In the genomic region with DNA sequence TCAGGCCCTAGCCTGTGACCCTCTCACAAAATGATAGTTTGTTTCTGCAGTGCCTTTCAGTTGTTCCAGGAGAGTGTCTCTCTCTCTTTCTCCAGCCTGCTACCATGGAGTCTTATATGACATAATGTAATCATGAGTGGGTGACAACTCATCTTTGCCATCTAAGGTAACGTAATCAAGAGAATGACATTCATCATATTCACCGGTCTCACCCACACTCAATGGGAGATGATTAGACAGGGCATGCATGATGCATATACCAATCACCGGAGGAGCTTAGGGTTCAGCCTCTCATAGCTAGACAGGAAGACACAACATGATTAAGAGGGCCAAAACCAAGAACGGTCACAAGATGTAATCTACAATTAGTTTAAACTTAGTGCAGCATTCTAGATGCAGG, we compare ENCODE assay signal across 19 cellular contexts.
DNase-seq lines count a peak whose midpoint lies in the region; ATAC-seq, FAIRE-seq and TF ChIP-seq lines count a peak whose summit lies in the region.
"Had no signal": no experiment of that assay in that cellular context is flagged by ENCODE, and none has a peak within 500 bp of the region (broad histone marks: within the 10 kb centered on the region; RNA-seq: fewer than 3 reads in every experiment).

No MANE protein-coding gene starts in this region.

- H3K27me3 ChIP-seq in RWPE2 (ENCODE audit: insufficient read depth, poor library complexity, severe bottlenecking): no peaks in the 10 kb centered on the region
- H3K27me3 ChIP-seq: cardiac muscle cell, thyroid gland had no signal

- FAIRE-seq in kidney (lab: Jason Lieb, UNC): no peak
- FAIRE-seq: GM12878, small intestine had no signal

- TF ChIP-seq CTCF in RWPE2 (IDR thresholded peaks at IDR 0.05; ENCODE audit: poor library complexity, severe bottlenecking) (no peak), kidney (IDR thresholded peaks at IDR 0.05; ENCODE audit: borderline replicate concordance, extremely low read depth, insufficient read depth) (no peak)

- H3K9me3 ChIP-seq in RWPE2 (ENCODE audit: severe bottlenecking): no peaks in the 10 kb centered on the region
- H3K9me3 ChIP-seq in kidney (ENCODE audit: control insufficient read depth in 1 of 2, low read length in 2 of 2): no peaks in the 10 kb centered on the region
- H3K9me3 ChIP-seq: thyroid gland had no signal

- H3K27ac ChIP-seq in RWPE2 (ENCODE audit: poor library complexity, severe bottlenecking) (no peak overlapping the region), kidney (ENCODE audit: low read depth in 2 of 2, low read length in 2 of 2) (no peak overlapping the region)
- H3K27ac ChIP-seq: cardiac muscle cell, HL-60, thyroid gland had no signal

- H3K36me3 ChIP-seq in RWPE2 (ENCODE audit: low read depth) (no peaks in the 10 kb centered on the region), kidney (ENCODE audit: control insufficient read depth in 1 of 2, insufficient read depth in 2 of 2, low read length in 2 of 2) (no peaks in the 10 kb centered on the region)
- H3K36me3 ChIP-seq: cardiac muscle cell, thyroid gland had no signal

- H3K4me3 ChIP-seq in RWPE2 (ENCODE audit: severe bottlenecking) (no peak overlapping the region), kidney (ENCODE audit: low read length in 2 of 2) (no peak overlapping the region)
- H3K4me3 ChIP-seq: cardiac muscle cell, GM12878, lung, thyroid gland had no signal

- intact Hi-C loops in kidney (cut with DNase I): no loop called here

- DNase-seq in stimulated activated CD4-positive, alpha-beta T cell treated with anti-CD3 and anti-CD28 coated beads, Interleukin-15, amount 100 ng/mL, for 48 hours (ENCODE audit: low read depth in 2 of 2): peak; percentile 8 to 15
- DNase-seq in stimulated activated CD4-positive, alpha-beta T cell treated with anti-CD3 and anti-CD28 coated beads, Interleukin-4, amount 100 ng/mL, for 1 hour: no peak
- DNase-seq in RWPE2 (ENCODE audit: low spot score) (no peak), GOT3 (lab: John Stamatoyannopoulos, UW) (no peak), kidney (no peak)
- DNase-seq in stimulated activated CD8-positive, alpha-beta memory T cell treated with anti-CD3 and anti-CD28 coated beads, Interleukin-4, amount 100 ng/mL, for 48 hours: no peak
- DNase-seq: CD8-positive, alpha-beta T cell; foreskin melanocyte; islet precursor cell; NCI-H1417 treated with DMSO at 0.1 percent for 48 hours; NCI-H510A treated with DMSO at 0.1 percent for 48 hours; small intestine; T1000; thyroid gland had no signal

- no peak overlapping the region for H3K9ac ChIP-seq in kidney (ENCODE audit: low read length in 2 of 2)

- peak; percentile 33; the same call in 1 of the 3 replicates for ATAC-seq in RWPE2 (ENCODE audit: low read depth)
- ATAC-seq in esophagus mucosa: peak; percentile 43
- ATAC-seq: CD8-positive, alpha-beta T cell; GM12878 had no signal

- H3K4me1 ChIP-seq in RWPE2 (ENCODE audit: insufficient read depth, poor library complexity, severe bottlenecking) (no peaks in the 10 kb centered on the region), kidney (ENCODE audit: control insufficient read depth in 1 of 2, insufficient read depth in 1 of 2, low read depth in 1 of 2, low read length in 2 of 2) (no peaks in the 10 kb centered on the region)
- H3K4me1 ChIP-seq: thyroid gland had no signal

Comparison
In these comparisons a context has a peak if more than half of its experiments do, and no peak if none do; other contexts are left out.
1. DNase-seq: peak in stimulated activated CD4-positive, alpha-beta T cell treated with anti-CD3 and anti-CD28 coated beads, Interleukin-15, amount 100 ng/mL, for 48 hours (2 of 2); none in stimulated activated CD4-positive, alpha-beta T cell treated with anti-CD3 and anti-CD28 coated beads, Interleukin-4, amount 100 ng/mL, for 1 hour (single experiment), RWPE2 (single experiment), GOT3 (single experiment), kidney (single experiment) and stimulated activated CD8-positive, alpha-beta memory T cell treated with anti-CD3 and anti-CD28 coated beads, Interleukin-4, amount 100 ng/mL, for 48 hours (single experiment).